Comparison of ENCODE assay signal across 8 cellular contexts in the genomic region with DNA sequence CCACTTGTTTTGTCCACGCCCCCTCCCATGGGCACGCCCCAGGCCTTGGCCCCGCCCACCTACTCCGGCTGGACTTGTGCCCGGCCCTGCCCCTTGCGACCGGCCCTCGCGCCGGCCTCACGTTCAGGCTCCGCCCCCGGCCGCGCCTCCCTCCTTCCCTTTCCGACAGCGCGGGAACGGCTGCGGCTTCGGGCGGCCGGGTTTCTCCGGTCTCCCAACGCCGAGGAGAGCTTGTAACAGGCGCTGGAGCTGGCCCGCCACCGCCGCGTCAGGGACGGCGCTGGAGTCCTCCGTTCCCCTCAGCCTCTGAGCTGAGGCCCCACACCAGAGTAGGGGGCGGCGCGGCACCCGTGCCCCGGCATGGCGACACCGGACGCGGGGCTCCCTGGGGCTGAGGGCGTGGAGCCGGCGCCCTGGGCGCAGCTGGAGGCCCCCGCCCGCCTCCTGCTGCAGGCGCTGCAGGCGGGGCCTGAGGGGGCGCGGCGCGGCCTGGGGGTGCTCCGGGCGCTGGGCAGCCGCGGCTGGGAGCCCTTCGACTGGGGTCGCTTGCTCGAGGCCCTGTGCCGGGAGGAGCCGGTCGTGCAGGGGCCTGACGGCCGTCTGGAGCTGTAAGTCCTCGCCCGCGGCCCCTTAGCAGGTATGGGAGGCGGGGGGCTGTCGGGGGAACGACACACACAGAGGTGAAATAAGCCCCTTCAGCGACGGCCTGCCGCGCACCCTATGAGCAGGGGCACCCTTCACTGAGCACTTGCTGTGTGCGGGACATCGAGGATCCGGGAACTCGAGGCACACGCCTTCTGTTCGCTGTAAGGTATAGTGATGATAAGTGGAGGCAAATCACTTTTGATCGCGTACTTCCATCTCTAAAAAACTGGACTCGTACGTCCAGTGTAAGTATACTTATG. TPM values are rescaled to one million over a fixed set of nuclear protein-coding genes. Genes with fewer than 3 reads are reported as not detected.
DNase-seq lines count a peak whose midpoint lies in the region; ATAC-seq and TF ChIP-seq lines count a peak whose summit lies in the region.

A gene with protein sequence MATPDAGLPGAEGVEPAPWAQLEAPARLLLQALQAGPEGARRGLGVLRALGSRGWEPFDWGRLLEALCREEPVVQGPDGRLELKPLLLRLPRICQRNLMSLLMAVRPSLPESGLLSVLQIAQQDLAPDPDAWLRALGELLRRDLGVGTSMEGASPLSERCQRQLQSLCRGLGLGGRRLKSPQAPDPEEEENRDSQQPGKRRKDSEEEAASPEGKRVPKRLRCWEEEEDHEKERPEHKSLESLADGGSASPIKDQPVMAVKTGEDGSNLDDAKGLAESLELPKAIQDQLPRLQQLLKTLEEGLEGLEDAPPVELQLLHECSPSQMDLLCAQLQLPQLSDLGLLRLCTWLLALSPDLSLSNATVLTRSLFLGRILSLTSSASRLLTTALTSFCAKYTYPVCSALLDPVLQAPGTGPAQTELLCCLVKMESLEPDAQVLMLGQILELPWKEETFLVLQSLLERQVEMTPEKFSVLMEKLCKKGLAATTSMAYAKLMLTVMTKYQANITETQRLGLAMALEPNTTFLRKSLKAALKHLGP (plus strand): TSS at position 153 of the 905 bp plus-strand sequence. CDS start 208 bp downstream, at position 361.

- peaks cover 16 to 20% of the 10 kb centered on the region in 2 donors for H3K36me3 Mint-ChIP-seq in CD14-positive monocyte

- TF ChIP-seq POLR2A in right lobe of liver (IDR thresholded peaks at IDR 0.05), result peak; percentile 16

- TF ChIP-seq CTCF in CD14-positive monocyte (IDR thresholded peaks at IDR 0.05) (no peak), right lobe of liver (IDR thresholded peaks at IDR 0.05) (no peak)

- WGBS in right lobe of liver (ENCODE audit: insufficient coverage, low coverage, low lambda C conversion rate, missing lambda C conversion rate), result 11% methylated on average over 39 of the region's 87 CpGs

- peaks cover 37% of the 10 kb centered on the region for H3K4me1 Mint-ChIP-seq in CD14-positive monocyte

- intact Hi-C loops in CD14-positive monocyte (cut with micrococcal nuclease), result loop anchor here in 1 of 2 donors (1.0 kb wide), 1 partner anchor 110 kb away; a partner anchor contains a TSS
- intact Hi-C loops in right lobe of liver (cut with DNase I), result loop anchor here in 1 of 2 donors (5.0 kb wide), 1 partner anchor 110 kb away; a partner anchor contains a TSS

- no peaks in the 10 kb centered on the region for H3K27me3 ChIP-seq in right lobe of liver

- no peaks in the 10 kb centered on the region for H3K36me3 ChIP-seq in right lobe of liver

- ATAC-seq in GM19395 (IDR thresholded peaks at IDR 0.05; ENCODE audit: unreplicated experiment) (peak; percentile 90), HG03521 (IDR thresholded peaks at IDR 0.05; ENCODE audit: unreplicated experiment) (peak; percentile 86), right lobe of liver (peak; percentile 96 to 98 (median 96))

- no peaks in the 10 kb centered on the region for H3K9me3 ChIP-seq in right lobe of liver

- peaks cover 0 to 2% (median 0%) of the 10 kb centered on the region in 7 donors for H3K9me3 Mint-ChIP-seq in CD14-positive monocyte

- peak within 1 kb of the TSS in 5 of 7 donors; percentile 30 to 82 (median 68) for H3K27ac Mint-ChIP-seq in CD14-positive monocyte

- peaks cover 0 to 21% (median 0%) of the 10 kb centered on the region in 4 donors for H3K4me1 ChIP-seq in right lobe of liver

- peaks cover 12 to 23% (median 20%) of the 10 kb centered on the region in 3 donors for H3K27me3 Mint-ChIP-seq in CD14-positive monocyte (ENCODE audit: low read depth in 3 of 3)

- DNase-seq in CD14-positive monocyte (ENCODE audit: low spot score), result peak; percentile 95
- DNase-seq in NCI-H748 (lab: John Stamatoyannopoulos, UW; ENCODE audit: unreplicated experiment), result peak; percentile 95
- DNase-seq in activated CD4-positive, alpha-beta T cell treated with anti-CD3 and anti-CD28 coated beads, Interleukin-2, amount 50 U/mL, for 48 hours, result peak; percentile 99
- DNase-seq in dermis blood vessel endothelial cell, result peak; percentile 95
- DNase-seq in right lobe of liver, result peak; percentile 95 to 97 (median 96)
- DNase-seq in stimulated activated CD4-positive, alpha-beta T cell treated with anti-CD3 and anti-CD28 coated beads, Interleukin-4, amount 100 ng/mL, for 1 hour, result peak; percentile 87

- peak within 1 kb of the TSS; percentile 82 to 86 for H3K4me3 Mint-ChIP-seq in CD14-positive monocyte

- H3K27ac ChIP-seq in right lobe of liver, result no peak within 1 kb of the TSS

- H3K4me3 ChIP-seq in right lobe of liver, result peak within 1 kb of the TSS; percentile 64 to 88 (median 64)

RNA-seq across cellular contexts. Expression of the gene that starts here (rescaled TPM):
- 1 to 10 TPM; 1.8 to 3.0 TPM for polyA plus RNA-seq in CD14-positive monocyte
- total RNA-seq in dermis blood vessel endothelial cell (14.5 and 18.0 TPM in 2 replicates), right lobe of liver (1 to 10 TPM in 3 of 6 experiments, under 1 TPM in 3; 0.44 to 1.7 (median 0.95) TPM)
